18 cellular contexts compared by ENCODE assay signal in the genomic region with DNA sequence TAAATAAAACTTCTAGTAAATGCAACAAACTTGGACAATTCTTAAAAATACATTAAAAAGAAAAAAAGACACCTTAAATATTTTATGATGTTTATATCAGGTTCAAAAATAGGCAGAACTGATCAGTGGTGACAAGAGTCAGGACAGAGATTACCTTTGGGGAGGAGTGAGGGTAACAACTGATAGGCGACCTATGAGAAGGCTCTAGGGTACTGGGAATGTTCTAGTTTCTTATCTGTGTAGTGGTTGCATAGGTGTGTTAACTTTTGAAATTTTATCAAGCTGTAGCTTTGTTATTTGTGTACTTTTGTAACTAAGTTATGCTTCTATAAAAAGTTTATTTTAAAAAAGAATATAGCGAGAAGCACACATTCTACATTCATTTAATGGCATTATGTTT.
"Had no signal": no experiment of that assay in that cellular context is flagged by ENCODE, and none has a peak within 500 bp of the region (broad histone marks: within the 10 kb centered on the region; RNA-seq: fewer than 3 reads in every experiment).

No MANE protein-coding gene starts in this region.

- DNase-seq: cerebellar nuclear complex; dermis blood vessel endothelial cell; dorsolateral prefrontal cortex; effector CD4-positive, alpha-beta T cell; effector memory CD4-positive, alpha-beta T cell; foreskin keratinocyte; heart left ventricle; hippocampal formation; left cardiac atrium; left ventricle myocardium superior; mammary epithelial cell; mesendoderm; midbrain had no signal

- H3K27me3 ChIP-seq: dorsolateral prefrontal cortex, esophagus muscularis mucosa, foreskin keratinocyte, gastroesophageal sphincter, heart left ventricle had no signal

- H3K27ac ChIP-seq: coronary artery, dorsolateral prefrontal cortex, foreskin keratinocyte, heart left ventricle had no signal

- ATAC-seq: foreskin keratinocyte, heart left ventricle, left cardiac atrium, left lobe of liver, left ventricle myocardium superior had no signal

- H3K9me3 ChIP-seq: esophagus muscularis mucosa, gastroesophageal sphincter, heart left ventricle had no signal

- H3K4me3 ChIP-seq: coronary artery, dorsolateral prefrontal cortex, esophagus muscularis mucosa, gastroesophageal sphincter, heart left ventricle, lung had no signal

- H3K36me3 ChIP-seq: esophagus muscularis mucosa, gastroesophageal sphincter, heart left ventricle had no signal

- H3K4me1 ChIP-seq: foreskin keratinocyte, heart left ventricle had no signal
